Comparison of ENCODE assay signal across 26 cellular contexts in genomic region chr7:157482517-157483120, GRCh38.
DNase-seq lines count a peak whose midpoint lies in the region; FAIRE-seq and TF ChIP-seq lines count a peak whose summit lies in the region.
"Had no signal": no experiment of that assay in that cellular context is flagged by ENCODE, and none has a peak within 500 bp of the region (broad histone marks: within the 10 kb centered on the region; RNA-seq: fewer than 3 reads in every experiment).

No MANE protein-coding gene starts in this region.

- H3K9me3 ChIP-seq in H1 (ENCODE audit: insufficient read depth in 2 of 2, low read depth in 1 of 2, low read length in 1 of 2) (peaks cover 0 to 6% of the 10 kb centered on the region in 2 experiments; a peak in 2 of 4 replicates), Caco-2 (no peaks in the 10 kb centered on the region), colonic mucosa (no peaks in the 10 kb centered on the region)
- H3K9me3 ChIP-seq: adrenal gland, testis, vagina had no signal

- H2BK12ac ChIP-seq in H1 (ENCODE audit: low read depth, low read length), result no peak overlapping the region

- peaks cover 8% of the 10 kb centered on the region for H3K9me3 Mint-ChIP-seq in activated CD4-positive, alpha-beta T cell treated with anti-CD3 and anti-CD28 coated beads, Interleukin-2, amount 10 ng/mL, durations not matched to agents 7 days and 5 days
- no peaks in the 10 kb centered on the region for H3K9me3 Mint-ChIP-seq in Caco-2 (ENCODE audit: unreplicated experiment)
- H3K9me3 Mint-ChIP-seq: activated T-cell treated with anti-CD3 and anti-CD28 coated beads, Interleukin-2, amount 50 U/mL, for 4 hours; IgD-negative memory B cell had no signal

- no peak overlapping the region for H2BK5ac ChIP-seq in H1 (ENCODE audit: low read depth, low read length)

- peaks cover 11% of the 10 kb centered on the region for H3K36me3 Mint-ChIP-seq in activated CD4-positive, alpha-beta T cell treated with anti-CD3 and anti-CD28 coated beads, Interleukin-2, amount 10 ng/mL, durations not matched to agents 7 days and 5 days (ENCODE audit: low read depth)
- no peaks in the 10 kb centered on the region for H3K36me3 Mint-ChIP-seq in Caco-2 (ENCODE audit: insufficient read depth, unreplicated experiment)
- H3K36me3 Mint-ChIP-seq: brain had no signal

- no peak overlapping the region for H2BK20ac ChIP-seq in H1 (ENCODE audit: low read length)

- WGBS in H1 (ENCODE audit: extremely low coverage in 1 of 2, insufficient coverage in 1 of 2, insufficient read length in 1 of 2, insufficient replicate concordance in 2 of 2, low coverage in 1 of 2, low lambda C conversion rate in 2 of 2, missing lambda C conversion rate in 1 of 2), 2 experiments, result 91% methylated on average over 4 of the region's 7 CpGs; no CpG with 5 or more reads in 1 of the 2 experiments

- peaks cover 41% of the 10 kb centered on the region for H3K4me1 Mint-ChIP-seq in activated CD4-positive, alpha-beta T cell treated with anti-CD3 and anti-CD28 coated beads, Interleukin-2, amount 10 ng/mL, durations not matched to agents 7 days and 5 days
- H3K4me1 Mint-ChIP-seq in Caco-2 (ENCODE audit: low read depth, unreplicated experiment), result no peaks in the 10 kb centered on the region

- FAIRE-seq in H1 (lab: Jason Lieb, UNC) (no peak), urothelium cell line (lab: Jason Lieb, UNC) (peak; percentile 99)

- no peak for TF ChIP-seq POLR2A in H1 (IDR thresholded peaks at IDR 0.05; ENCODE audit: control extremely low read depth in 1 of 2, low read depth in 2 of 2, low read length in 2 of 2)

- H3K4ac ChIP-seq in H1 (replicated peaks; ENCODE audit: insufficient read length, low read depth, low read length), result no peak overlapping the region

- H3K4me3 Mint-ChIP-seq in activated CD4-positive, alpha-beta T cell treated with anti-CD3 and anti-CD28 coated beads, Interleukin-2, amount 10 ng/mL, durations not matched to agents 7 days and 5 days, result peak overlapping the region; percentile 24
- no peak overlapping the region for H3K4me3 Mint-ChIP-seq in Caco-2 (ENCODE audit: unreplicated experiment)
- H3K4me3 Mint-ChIP-seq: activated T-cell treated with anti-CD3 and anti-CD28 coated beads, Interleukin-2, amount 50 U/mL, for 4 hours; brain; IgD-negative memory B cell; naive thymus-derived CD4-positive, alpha-beta T cell had no signal

- no peak overlapping the region for H2BK120ac ChIP-seq in H1 (replicated peaks; ENCODE audit: low read depth, low read length)

- no peak overlapping the region for H3K14ac ChIP-seq in H1 (ENCODE audit: insufficient read length)

- H2AK5ac ChIP-seq in H1 (ENCODE audit: low read depth, low read length), result peak overlapping the region; percentile 11; the same call in 1 of the 2 replicates

- H3K27me3 ChIP-seq in H1 (replicated peaks in 1 of 4; ENCODE audit: control insufficient read depth in 3 of 4, extremely low read depth in 1 of 4, insufficient read depth in 3 of 4, low read length in 3 of 4) (peaks cover 0 to 3% (median 0%) of the 10 kb centered on the region in 4 experiments; a peak in 1 of 7 replicates), Caco-2 (replicated peaks; ENCODE audit: control insufficient read depth, insufficient read depth, low read length) (no peaks in the 10 kb centered on the region), colonic mucosa (no peaks in the 10 kb centered on the region)
- H3K27me3 ChIP-seq: adrenal gland, testis, vagina had no signal

- TF ChIP-seq CTCF in H1 (IDR thresholded peaks at IDR 0.05; ENCODE audit: control extremely low read depth in 1 of 3, insufficient read depth in 1 of 3, low read depth in 1 of 3, low read length in 3 of 3) (no peak), Caco-2 (IDR thresholded peaks at IDR 0.05; ENCODE audit: insufficient read depth in 1 of 2, low read depth in 1 of 2, low read length in 1 of 2, severe bottlenecking in 1 of 2, unreplicated experiment in 1 of 2) (no peak), colonic mucosa (IDR thresholded peaks at IDR 0.05) (no peak)

- no peak overlapping the region for H3K27ac ChIP-seq in H1 (ENCODE audit: low read depth, low read length)
- H3K27ac ChIP-seq in colonic mucosa, result no peak overlapping the region
- H3K27ac ChIP-seq: adrenal gland, GM23248, testis, vagina, VCaP had no signal

- H2AFZ ChIP-seq in H1 (ENCODE audit: low read length), result no peak overlapping the region
- H2AFZ ChIP-seq: GM23248 had no signal

- no peak overlapping the region for H2BK15ac ChIP-seq in H1 (ENCODE audit: low read length)

- peak overlapping the region; percentile 99 for H3K56ac ChIP-seq in H1 (replicated peaks; ENCODE audit: insufficient read length, low read depth, low read length)

- H4K8ac ChIP-seq in H1 (ENCODE audit: extremely low read depth, insufficient read depth, low read length), result no peak overlapping the region

- POLR2A ChIA-PET in activated CD4-positive, alpha-beta T cell treated with anti-CD3 and anti-CD28 coated beads, Interleukin-2, amount 10 ng/mL, durations not matched to agents 7 days and 5 days (lab: Charles Lee), result no interaction called here
- POLR2A ChIA-PET in H1 (lab: Charles Lee; ENCODE audit: partially characterized antibody), result no interaction called here
- POLR2A ChIA-PET in Caco-2 (lab: Charles Lee), result no interaction called here

- H3K27ac Mint-ChIP-seq in activated CD4-positive, alpha-beta T cell treated with anti-CD3 and anti-CD28 coated beads, Interleukin-2, amount 10 ng/mL, durations not matched to agents 7 days and 5 days, result no peak overlapping the region
- no peak overlapping the region for H3K27ac Mint-ChIP-seq in Caco-2 (ENCODE audit: unreplicated experiment)
- H3K27ac Mint-ChIP-seq: IgD-negative memory B cell had no signal

- no peak for TF ChIP-seq RAD21 in H1 (IDR thresholded peaks at IDR 0.05 in 1 of 2, conservative IDR thresholded peaks at IDR 0.05 in 1 of 2; ENCODE audit: low read depth in 2 of 2, low read length in 2 of 2)

- CTCF ChIA-PET in activated CD4-positive, alpha-beta T cell treated with anti-CD3 and anti-CD28 coated beads, Interleukin-2, amount 10 ng/mL, durations not matched to agents 7 days and 5 days (lab: Charles Lee), result no interaction called here
- CTCF ChIA-PET in H1 (lab: Charles Lee; ENCODE audit: partially characterized antibody), result no interaction called here
- CTCF ChIA-PET in Caco-2 (lab: Charles Lee), result no interaction called here

- H4K5ac ChIP-seq in H1 (ENCODE audit: insufficient read length, low read depth, low read length), result no peak overlapping the region

- H3K23me2 ChIP-seq in H1 (ENCODE audit: low read depth, low read length), result peaks cover 18% of the 10 kb centered on the region; the same call in 1 of the 2 replicates

- no peak overlapping the region for H4K91ac ChIP-seq in H1 (replicated peaks; ENCODE audit: insufficient read length, low read length)

- no peak overlapping the region for H3K18ac ChIP-seq in H1 (ENCODE audit: extremely low read depth, low read length)

- no peak for TF ChIP-seq EP300 in H1 (IDR thresholded peaks at IDR 0.05; ENCODE audit: borderline replicate concordance in 1 of 2, low read depth in 2 of 2, low read length in 2 of 2)

- H3K4me1 ChIP-seq in H1 (replicated peaks in 1 of 4; ENCODE audit: control insufficient read depth in 3 of 4, insufficient read depth in 4 of 4, low read length in 3 of 4), result no peaks in the 10 kb centered on the region
- no peaks in the 10 kb centered on the region for H3K4me1 ChIP-seq in Caco-2
- H3K4me1 ChIP-seq in colonic mucosa, result no peaks in the 10 kb centered on the region
- H3K4me1 ChIP-seq: adrenal gland, testis, vagina had no signal

- no peak overlapping the region for H3K9ac ChIP-seq in H1 (replicated peaks in 1 of 4; ENCODE audit: extremely low read depth in 1 of 4, low read depth in 3 of 4, low read length in 3 of 4)
- H3K9ac ChIP-seq in colonic mucosa (ENCODE audit: low read depth in 2 of 2, low read length in 2 of 2), result no peak overlapping the region
- H3K9ac ChIP-seq: GM23248 had no signal

- no peak overlapping the region for H3K4me3 ChIP-seq in H1 (ENCODE audit: extremely low read depth in 1 of 4, insufficient read depth in 2 of 4, low read depth in 3 of 4, low read length in 4 of 4)
- no peak overlapping the region for H3K4me3 ChIP-seq in Caco-2 (ENCODE audit: low read depth, low read length)
- H3K4me3 ChIP-seq in colonic mucosa, result no peak overlapping the region
- H3K4me3 ChIP-seq: adrenal gland, GM23248, testis, vagina had no signal

- no TSS peak for BruUV-seq in Caco-2 (replicated peaks; lab: Mats Ljungman, UMichigan)

- intact Hi-C loops in Caco-2 (cut with micrococcal nuclease; ENCODE audit: unreplicated experiment) (no loop called here), colonic mucosa (cut with DNase I) (no loop called here)

- no peak overlapping the region for H3K23ac ChIP-seq in H1 (ENCODE audit: insufficient read length)

- no peaks in the 10 kb centered on the region for H3K79me2 ChIP-seq in H1 (ENCODE audit: control insufficient read depth in 1 of 2, insufficient read depth in 2 of 2, low read length in 2 of 2)

- no peak overlapping the region for H3K4me2 ChIP-seq in H1 (ENCODE audit: insufficient read depth in 1 of 2, low read depth in 2 of 2, low read length in 2 of 2)

- H3K36me3 ChIP-seq in H1 (ENCODE audit: control insufficient read depth in 2 of 4, insufficient read depth in 4 of 4, low read length in 3 of 4), result no peaks in the 10 kb centered on the region; a peak in 1 of 8 replicates
- H3K36me3 ChIP-seq in Caco-2 (ENCODE audit: control insufficient read depth, insufficient read depth, low read length), result no peaks in the 10 kb centered on the region
- no peaks in the 10 kb centered on the region for H3K36me3 ChIP-seq in colonic mucosa
- H3K36me3 ChIP-seq: adrenal gland, vagina had no signal

- H3K27me3 Mint-ChIP-seq in activated CD4-positive, alpha-beta T cell treated with anti-CD3 and anti-CD28 coated beads, Interleukin-2, amount 10 ng/mL, durations not matched to agents 7 days and 5 days, result peaks cover 10% of the 10 kb centered on the region
- no peaks in the 10 kb centered on the region for H3K27me3 Mint-ChIP-seq in Caco-2 (ENCODE audit: insufficient read depth, unreplicated experiment)
- H3K27me3 Mint-ChIP-seq: brain had no signal

- H4K20me1 ChIP-seq in H1 (replicated peaks in 1 of 2; ENCODE audit: control insufficient read depth in 1 of 2, insufficient read depth in 2 of 2, low read length in 2 of 2), result peaks cover 0 to 9% of the 10 kb centered on the region in 2 experiments

- DNase-seq in activated CD4-positive, alpha-beta T cell treated with anti-CD3 and anti-CD28 coated beads, Interleukin-2, amount 10 ng/mL, durations not matched to agents 7 days and 5 days, result peak; percentile 19
- DNase-seq in activated CD4-positive, alpha-beta T cell treated with anti-CD3 and anti-CD28 coated beads for 48 hours, result no peak
- peak; percentile 38 for DNase-seq in RPMI7951 (ENCODE audit: low read depth)
- DNase-seq in H1 (ENCODE audit: low read depth in 1 of 2, low spot score in 2 of 2), result no peak
- DNase-seq in urothelium cell line (ENCODE audit: low spot score), result no peak
- no peak for DNase-seq in Caco-2
- no peak for DNase-seq in cortex of kidney (lab: John Stamatoyannopoulos, UW)
- DNase-seq in colonic mucosa, result no peak
- DNase-seq: activated CD4-positive, alpha-beta T cell treated with anti-CD3 and anti-CD28 coated beads, Interleukin-2, amount 50 U/mL, for 48 hours; activated T-cell treated with anti-CD3 and anti-CD28 coated beads, Interleukin-2, amount 50 U/mL, for 4 hours; adrenal gland; GM23248; left ventricle myocardium superior; midbrain; naive thymus-derived CD4-positive, alpha-beta T cell; NCI-H2029; NCI-H2227 treated with DMSO at 0.1 percent for 48 hours; NCI-H69; occipital lobe; SIG-M5; stimulated activated naive CD8-positive, alpha-beta T cell treated with anti-CD3 and anti-CD28 coated beads, Interleukin-15, Interleukin-2, amounts not matched to agents 100 U/mL and 50 U/mL, for 24 hours; testis had no signal

- H3K79me1 ChIP-seq in H1 (ENCODE audit: low read depth, low read length), result no peaks in the 10 kb centered on the region

Comparison
In these comparisons a context has a peak if more than half of its experiments do, and no peak if none do; other contexts are left out.
1. DNase-seq: peak in activated CD4-positive, alpha-beta T cell treated with anti-CD3 and anti-CD28 coated beads, Interleukin-2, amount 10 ng/mL, durations not matched to agents 7 days and 5 days (single experiment) and RPMI7951 (single experiment); none in activated CD4-positive, alpha-beta T cell treated with anti-CD3 and anti-CD28 coated beads for 48 hours (single experiment), H1 (0 of 2), urothelium cell line (single experiment), Caco-2 (0 of 2), cortex of kidney (single experiment) and colonic mucosa (single experiment).